17 cellular contexts compared by ENCODE assay signal in genomic region chr2:240895656-240896388, GRCh38. TPM values are rescaled to one million over a fixed set of nuclear protein-coding genes. Genes with fewer than 3 reads are reported as not detected.
DNase-seq lines count a peak whose midpoint lies in the region; ATAC-seq and TF ChIP-seq lines count a peak whose summit lies in the region.
"Had no signal": no experiment of that assay in that cellular context is flagged by ENCODE, and none has a peak within 500 bp of the region (broad histone marks: within the 10 kb centered on the region; RNA-seq: fewer than 3 reads in every experiment).

Gene MAB21L4 (minus strand): TSS chr2:240896156. CDS start chr2:240895997, 159 bp downstream.

- no peak for TF ChIP-seq CTCF in mesothelial cell of epicardium (IDR thresholded peaks at IDR 0.05; ENCODE audit: unreplicated experiment)

- CTCF ChIA-PET in CD4-positive, alpha-beta memory T cell (lab: Charles Lee; ENCODE audit: partially characterized antibody) = no interaction called here

- peak within 1 kb of the TSS; percentile 21 for H3K27ac Mint-ChIP-seq in mesothelial cell of epicardium
- no peak within 1 kb of the TSS for H3K27ac Mint-ChIP-seq in CD4-positive, alpha-beta memory T cell

- H3K4me1 ChIP-seq in BLaER1 treated with 17β-estradiol and CSF1 and Interleukin-3, amounts not matched to agents 10 nM and 100 nM = peaks cover 7 to 45% (median 36%) of the 10 kb centered on the region in 10 experiments; a peak in 18 of 20 replicates
- H3K4me1 ChIP-seq in CD4-positive, alpha-beta memory T cell (ENCODE audit: insufficient read depth, low read length) = no peaks in the 10 kb centered on the region

- peaks cover 24% of the 10 kb centered on the region for H3K4me1 Mint-ChIP-seq in mesothelial cell of epicardium
- H3K4me1 Mint-ChIP-seq in CD4-positive, alpha-beta memory T cell = no peaks in the 10 kb centered on the region

- peak within 1 kb of the TSS in 9 of 11 experiments; percentile 5 to 73 (median 61); a peak in 16 of 22 replicates for H3K4me2 ChIP-seq in BLaER1 treated with 17β-estradiol and CSF1 and Interleukin-3, amounts not matched to agents 10 nM and 100 nM

- no peak within 1 kb of the TSS for H3K27ac ChIP-seq in BLaER1 treated with 17β-estradiol and CSF1 and Interleukin-3, amounts not matched to agents 10 nM and 100 nM
- peak within 1 kb of the TSS; percentile 47 for H3K27ac ChIP-seq in epithelial cell of prostate
- H3K27ac ChIP-seq in CD4-positive, alpha-beta memory T cell (ENCODE audit: low read depth, low read length) = no peak within 1 kb of the TSS
- H3K27ac ChIP-seq: dorsolateral prefrontal cortex, HL-60 had no signal

- no peaks in the 10 kb centered on the region for H3K36me3 ChIP-seq in BLaER1 treated with 17β-estradiol and CSF1 and Interleukin-3, amounts not matched to agents 10 nM and 100 nM
- no peaks in the 10 kb centered on the region for H3K36me3 ChIP-seq in CD4-positive, alpha-beta memory T cell (ENCODE audit: insufficient read depth, low read length)
- H3K36me3 ChIP-seq: spleen had no signal

- peak; percentile 59 for DNase-seq in HT-29 (ENCODE audit: low spot score)
- DNase-seq in epithelial cell of prostate (ENCODE audit: low read depth, low spot score) = no peak
- DNase-seq in mesothelial cell of epicardium (ENCODE audit: low spot score in 2 of 2, unreplicated experiment in 2 of 2) = no peak
- no peak for DNase-seq in NCI-H2029 treated with DMSO at 0.1 percent for 48 hours (lab: John Stamatoyannopoulos, UW)
- DNase-seq in CD4-positive, alpha-beta memory T cell = no peak
- DNase-seq: activated CD8-positive, alpha-beta memory T cell treated with anti-CD3 and anti-CD28 coated beads for 24 hours; activated gamma-delta T cell treated with Interleukin-2 at 50 U/mL for 16 hours; dorsolateral prefrontal cortex; Kasumi-1; spleen; stimulated activated naive CD8-positive, alpha-beta T cell treated with anti-CD3 and anti-CD28 coated beads, Interleukin-15, amount 100 ng/mL, for 72 hours had no signal

- peaks cover 0 to 6% (median 0%) of the 10 kb centered on the region in 11 experiments; a peak in 4 of 22 replicates for H4K20me1 ChIP-seq in BLaER1 treated with 17β-estradiol and CSF1 and Interleukin-3, amounts not matched to agents 10 nM and 100 nM

- no peak within 1 kb of the TSS for H3K9ac ChIP-seq in BLaER1 treated with 17β-estradiol and CSF1 and Interleukin-3, amounts not matched to agents 10 nM and 100 nM

- POLR2A ChIA-PET in CD4-positive, alpha-beta memory T cell (lab: Charles Lee; ENCODE audit: partially characterized antibody) = no interaction called here

- peaks cover 3% of the 10 kb centered on the region for H3K9me3 Mint-ChIP-seq in mesothelial cell of epicardium
- no peaks in the 10 kb centered on the region for H3K9me3 Mint-ChIP-seq in CD4-positive, alpha-beta memory T cell
- H3K9me3 Mint-ChIP-seq: stimulated activated naive CD8-positive, alpha-beta T cell treated with anti-CD3 and anti-CD28 coated beads, Interleukin-15, amount 100 ng/mL, for 72 hours had no signal

- H3K36me3 Mint-ChIP-seq in mesothelial cell of epicardium = no peaks in the 10 kb centered on the region
- H3K36me3 Mint-ChIP-seq in CD4-positive, alpha-beta memory T cell = no peaks in the 10 kb centered on the region

- no peak within 1 kb of the TSS for H3K4me3 Mint-ChIP-seq in mesothelial cell of epicardium
- no peak within 1 kb of the TSS for H3K4me3 Mint-ChIP-seq in CD4-positive, alpha-beta memory T cell
- H3K4me3 Mint-ChIP-seq: stimulated activated naive CD8-positive, alpha-beta T cell treated with anti-CD3 and anti-CD28 coated beads, Interleukin-15, amount 100 ng/mL, for 72 hours had no signal

- ATAC-seq in GM18858 (IDR thresholded peaks at IDR 0.05; ENCODE audit: unreplicated experiment) (no peak), HG03196 (IDR thresholded peaks at IDR 0.05; ENCODE audit: unreplicated experiment) (no peak)
- ATAC-seq: stimulated activated naive CD8-positive, alpha-beta T cell treated with anti-CD3 and anti-CD28 coated beads, Interleukin-15, amount 100 ng/mL, for 72 hours had no signal

- H3K27me3 ChIP-seq in BLaER1 treated with 17β-estradiol and CSF1 and Interleukin-3, amounts not matched to agents 10 nM and 100 nM = no peaks in the 10 kb centered on the region
- H3K27me3 ChIP-seq in CD4-positive, alpha-beta memory T cell (ENCODE audit: insufficient read depth, low read length) = no peaks in the 10 kb centered on the region
- H3K27me3 ChIP-seq: dorsolateral prefrontal cortex, spleen had no signal

- 0 out of 22 replicates have a peak, but pooled peaks cover 0 to under 1% (median 0%) of the 10 kb centered on the region in 11 experiments for H3K9me3 ChIP-seq in BLaER1 treated with 17β-estradiol and CSF1 and Interleukin-3, amounts not matched to agents 10 nM and 100 nM (replicated peaks in 1 of 11)
- no peaks in the 10 kb centered on the region for H3K9me3 ChIP-seq in CD4-positive, alpha-beta memory T cell (ENCODE audit: control insufficient read depth in 1 of 2, low read length in 2 of 2)
- H3K9me3 ChIP-seq: spleen had no signal

- intact Hi-C loops in CD4-positive, alpha-beta memory T cell (cut with micrococcal nuclease) = no loop called here

- no peaks in the 10 kb centered on the region for H3K27me3 Mint-ChIP-seq in mesothelial cell of epicardium (ENCODE audit: low read depth)
- no peaks in the 10 kb centered on the region for H3K27me3 Mint-ChIP-seq in CD4-positive, alpha-beta memory T cell

- H3K4me3 ChIP-seq in BLaER1 treated with 17β-estradiol and CSF1 and Interleukin-3, amounts not matched to agents 10 nM and 100 nM = no peak within 1 kb of the TSS
- H3K4me3 ChIP-seq in CD4-positive, alpha-beta memory T cell (ENCODE audit: low read length in 2 of 2) = no peak within 1 kb of the TSS
- H3K4me3 ChIP-seq: dorsolateral prefrontal cortex, spleen had no signal

RNA-seq across cellular contexts. Expression of gene MAB21L4, which starts in this region (rescaled TPM):
- 20.7 and 24.5 TPM in 2 replicates for total RNA-seq in HT-29 (2014; rRNA removed; shearing (Covaris generic))
- total RNA-seq in mesothelial cell of epicardium = 2.0 to 3.2 TPM (median 2.4 TPM) in 3 replicates
- total RNA-seq in CD4-positive, alpha-beta memory T cell = not detected
- not detected for polyA plus RNA-seq in CD4-positive, alpha-beta memory T cell
- total RNA-seq: mononuclear cell, osteocyte had no signal
